ENCODE assay signal across 26 cellular contexts in genomic region chr17:40686192-40686591, GRCh38. TPM values are rescaled to one million over a fixed set of nuclear protein-coding genes. Genes with fewer than 3 reads are reported as not detected.
"Had no signal": no experiment of that assay in that cellular context is flagged by ENCODE, and none has a peak within 500 bp of the region (broad histone marks: within the 10 kb centered on the region; RNA-seq: fewer than 3 reads in every experiment).

No MANE protein-coding gene starts in this region.

- FAIRE-seq: keratinocyte had no signal

- ATAC-seq: foreskin keratinocyte; left lung; stimulated activated naive CD8-positive, alpha-beta T cell treated with anti-CD3 and anti-CD28 coated beads, Interleukin-15, amount 100 ng/mL, for 72 hours; T-helper 17 cell had no signal

- DNase-seq: activated CD4-positive, CD25-positive, alpha-beta regulatory T cell treated with anti-CD3 and anti-CD28 coated beads, Interleukin-2, amount 50 U/mL, for 72 hours; activated CD8-positive, alpha-beta memory T cell treated with anti-CD3 and anti-CD28 coated beads for 24 hours; activated CD8-positive, alpha-beta memory T cell treated with anti-CD3 and anti-CD28 coated beads, Interleukin-2, amount 50 U/mL, for 48 hours; activated naive CD8-positive, alpha-beta T cell treated with anti-CD3 and anti-CD28 coated beads for 36 hours; amniotic stem cell; colonic mucosa; endodermal cell; foreskin keratinocyte; hypothalamus; left lung; midbrain; nephron progenitor cell; occipital lobe; stimulated activated naive CD8-positive, alpha-beta T cell treated with anti-CD3 and anti-CD28 coated beads, Interleukin-15, amount 100 ng/mL, for 72 hours; T-helper 17 cell; trophoblast cell had no signal

RNA-seq across cellular contexts. Expression of gene KRT24, which starts 17.4 kb away (rescaled TPM):
- total RNA-seq: activated naive CD8-positive, alpha-beta T cell treated with anti-CD3 and anti-CD28 coated beads for 36 hours; cardiac septum; endodermal cell; epithelial cell of proximal tubule; fibroblast of lung; left lung; lung microvascular endothelial cell; myocyte; occipital lobe; progenitor cell of endocrine pancreas; skeletal muscle tissue; T-helper 17 cell; temporal lobe had no signal

RNA-seq across cellular contexts. Expression of gene KRT222, which starts 21.2 kb away (rescaled TPM):
- total RNA-seq: cardiac septum, epithelial cell of proximal tubule, lung microvascular endothelial cell, myocyte, T-helper 17 cell, vagina had no signal
